Comparison of ENCODE assay signal across 25 cellular contexts in genomic region chr2:119480718-119481142, GRCh38. TPM values are rescaled to one million over a fixed set of nuclear protein-coding genes. Genes with fewer than 3 reads are reported as not detected.
DNase-seq lines count a peak whose midpoint lies in the region; ATAC-seq and TF ChIP-seq lines count a peak whose summit lies in the region.
"Had no signal": no experiment of that assay in that cellular context is flagged by ENCODE, and none has a peak within 500 bp of the region (broad histone marks: within the 10 kb centered on the region; RNA-seq: fewer than 3 reads in every experiment).

No MANE protein-coding gene starts in this region.

- H3K36me3 ChIP-seq in colonic mucosa (no peaks in the 10 kb centered on the region), testis (ENCODE audit: low read depth, missing control alignments) (no peaks in the 10 kb centered on the region), smooth muscle cell (ENCODE audit: low read depth) (no peaks in the 10 kb centered on the region)
- H3K36me3 ChIP-seq: prostate gland had no signal

- no peak overlapping the region for H3K4me3 ChIP-seq in colonic mucosa
- H3K4me3 ChIP-seq in testis = no peak overlapping the region
- no peak overlapping the region for H3K4me3 ChIP-seq in smooth muscle cell
- H3K4me3 ChIP-seq: prostate gland had no signal

- H3K9ac ChIP-seq in colonic mucosa (ENCODE audit: low read depth in 2 of 2, low read length in 2 of 2) (no peak overlapping the region), smooth muscle cell (ENCODE audit: low read depth) (no peak overlapping the region)

- TF ChIP-seq CTCF in colonic mucosa (IDR thresholded peaks at IDR 0.05) (no peak), testis (IDR thresholded peaks at IDR 0.05) (no peak), smooth muscle cell (IDR thresholded peaks at IDR 0.05; ENCODE audit: borderline replicate concordance, insufficient read depth, poor library complexity, severe bottlenecking) (no peak)

- H3K4me2 ChIP-seq in smooth muscle cell = no peak overlapping the region

- ATAC-seq in left lobe of liver (no peak), GM19455 (IDR thresholded peaks at IDR 0.05; ENCODE audit: unreplicated experiment) (no peak)
- ATAC-seq: activated CD4-positive, alpha-beta T cell treated with anti-CD3 and anti-CD28 coated beads for 36 hours; activated naive CD8-positive, alpha-beta T cell treated with anti-CD3 and anti-CD28 coated beads, Interleukin-2, amount 50 U/mL, for 24 hours; stimulated activated memory B cell treated with anti-CD40 and anti-IgM and Interleukin-4, amounts not matched to agents 10 μg/mL and 1 μg/mL and 100 μg/mL, for 72 hours had no signal

- WGBS in testis, 2 donors = 70 to 71% methylated on average over 8 to 11 of the region's 11 CpGs
- 84% methylated on average over 11 of the region's 11 CpGs for WGBS in smooth muscle cell (ENCODE audit: low lambda C conversion rate)

- no peak for TF ChIP-seq POLR2A in testis (IDR thresholded peaks at IDR 0.05)

- H3F3A ChIP-seq in smooth muscle cell (ENCODE audit: low read depth) = no peaks in the 10 kb centered on the region

- no peaks in the 10 kb centered on the region for H3K79me2 ChIP-seq in smooth muscle cell (ENCODE audit: low read depth)

- DNase-seq in DMS 273 (lab: John Stamatoyannopoulos, UW; ENCODE audit: unreplicated experiment) (peak; percentile 26), DMS 273 treated with DMSO at 0.1 percent for 48 hours (lab: John Stamatoyannopoulos, UW) (no peak), colonic mucosa (peak; percentile 15), left lobe of liver (ENCODE audit: low spot score) (peak; percentile 33), testis (peak; percentile 77), smooth muscle cell (lab: John Stamatoyannopoulos, UW; ENCODE audit: unreplicated experiment) (no peak), HT-29 (ENCODE audit: low spot score) (no peak)
- DNase-seq: activated CD4-positive, alpha-beta T cell treated with anti-CD3 and anti-CD28 coated beads for 36 hours; activated naive CD8-positive, alpha-beta T cell treated with anti-CD3 and anti-CD28 coated beads, Interleukin-2, amount 50 U/mL, for 24 hours; AML-193; HFFc6; left cardiac atrium; NCI-H1092; NCI-H1930; stimulated activated CD4-positive, alpha-beta T cell treated with anti-CD3 and anti-CD28 coated beads, Interleukin-2, amount 100 ng/mL, for 24 hours; SW 1271 had no signal

- H3K27ac ChIP-seq in colonic mucosa = no peak overlapping the region
- H3K27ac ChIP-seq in testis = no peak overlapping the region
- H3K27ac ChIP-seq in smooth muscle cell (ENCODE audit: low read depth) = no peak overlapping the region
- H3K27ac ChIP-seq: 22Rv1, prostate gland had no signal

- H3K9me3 ChIP-seq in colonic mucosa = no peaks in the 10 kb centered on the region
- no peaks in the 10 kb centered on the region for H3K9me3 ChIP-seq in testis
- no peaks in the 10 kb centered on the region for H3K9me3 ChIP-seq in smooth muscle cell (replicated peaks; ENCODE audit: low read depth)
- H3K9me3 ChIP-seq: prostate gland had no signal

- H2AFZ ChIP-seq in smooth muscle cell (ENCODE audit: low read depth) = no peak overlapping the region

- H3K27me3 ChIP-seq in colonic mucosa (no peaks in the 10 kb centered on the region), testis (no peaks in the 10 kb centered on the region), smooth muscle cell (ENCODE audit: low read depth) (no peaks in the 10 kb centered on the region)

- intact Hi-C loops in colonic mucosa (cut with DNase I) = no loop called here
- intact Hi-C loops in testis (cut with DNase I; ENCODE audit: low total_unique reads) = no loop called here

- H3K4me1 ChIP-seq in colonic mucosa (no peaks in the 10 kb centered on the region), testis (peaks cover 14% of the 10 kb centered on the region), smooth muscle cell (ENCODE audit: low read depth) (peaks cover 4% of the 10 kb centered on the region)
- H3K4me1 ChIP-seq: prostate gland had no signal

- no peaks in the 10 kb centered on the region for H4K20me1 ChIP-seq in smooth muscle cell (ENCODE audit: low read depth)

RNA-seq across cellular contexts. Expression of gene SCTR, which starts 43.6 kb away (rescaled TPM):
- total RNA-seq in colonic mucosa (under 1 TPM; 0.25 to 0.27 TPM), left lobe of liver (0.10 TPM), testis (1 to 10 TPM; 1.1 to 2.0 TPM), smooth muscle cell (not detected in 2 replicates)
- polyA plus RNA-seq in testis (ENCODE audit: insufficient read depth, low read depth, low replicate concordance) (6.6 TPM), smooth muscle cell (not detected in 2 replicates)
- not detected in 2 replicates for total RNA-seq in HT-29 (2014; rRNA removed; shearing (Covaris generic))
- total RNA-seq: activated CD4-positive, alpha-beta T cell treated with anti-CD3 and anti-CD28 coated beads for 36 hours; glomerular endothelial cell; HFFc6; OCI-LY7; prostate gland; skeletal muscle tissue had no signal

RNA-seq across cellular contexts. Expression of gene TMEM37, which starts 49.1 kb away (rescaled TPM):
- total RNA-seq in colonic mucosa (10 to 100 TPM; 24.3 to 52.1 TPM), left lobe of liver (85.7 TPM), testis (10 to 100 TPM in 1 of 2 donors, 1 to 10 TPM in 1; 7.0 to 14.2 TPM), smooth muscle cell (1.1 and 2.4 TPM in 2 replicates)
- polyA plus RNA-seq in testis (ENCODE audit: insufficient read depth, low read depth, low replicate concordance) (9.0 TPM), smooth muscle cell (0.90 TPM in 1 of 2 replicates, not detected in the other)
- 0.70 and 2.1 TPM in 2 replicates for total RNA-seq in HT-29 (2014; rRNA removed; shearing (Covaris generic))
- total RNA-seq: activated CD4-positive, alpha-beta T cell treated with anti-CD3 and anti-CD28 coated beads for 36 hours; HFFc6; OCI-LY7; temporal lobe had no signal
- polyA plus RNA-seq: neural cell had no signal

Comparison
In these comparisons a context has a peak if more than half of its experiments do, and no peak if none do; other contexts are left out.
1. DNase-seq: peak in DMS 273 (single experiment), colonic mucosa (single experiment), left lobe of liver (single experiment) and testis (single experiment); none in DMS 273 treated with DMSO at 0.1 percent for 48 hours (single experiment), smooth muscle cell (single experiment) and HT-29 (single experiment).